In the genomic region with DNA sequence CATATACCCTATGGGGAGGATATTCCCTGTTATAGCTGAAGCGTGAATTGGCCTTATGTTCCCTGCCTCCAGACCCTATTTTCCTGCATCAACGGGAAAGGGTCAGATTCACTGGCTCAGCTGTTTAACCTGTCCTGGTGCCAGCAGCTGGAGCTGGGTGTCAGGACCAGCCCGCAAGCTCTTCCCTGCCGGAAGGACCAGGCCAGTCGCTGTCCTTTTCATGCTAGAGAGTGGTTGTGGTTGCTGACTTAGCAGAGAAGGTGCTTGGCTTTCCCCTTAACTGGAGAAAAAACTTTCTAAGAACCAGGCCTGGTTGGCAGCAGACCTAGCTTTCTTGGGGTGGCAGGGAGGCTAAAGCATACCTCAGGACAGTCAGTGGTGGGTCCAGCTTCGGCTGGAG, we compare ENCODE assay signal across 15 cellular contexts. TPM values are rescaled to one million over a fixed set of nuclear protein-coding genes. Genes with fewer than 3 reads are reported as not detected.
DNase-seq lines count a peak whose midpoint lies in the region; ATAC-seq and TF ChIP-seq lines count a peak whose summit lies in the region.
"Had no signal": no experiment of that assay in that cellular context is flagged by ENCODE, and none has a peak within 500 bp of the region (broad histone marks: within the 10 kb centered on the region; RNA-seq: fewer than 3 reads in every experiment).

No MANE protein-coding gene starts in this region.

- H3K4me3 ChIP-seq in DND-41 (ENCODE audit: low read depth in 1 of 2, low read length in 2 of 2) (no peak overlapping the region), OCI-LY3 (ENCODE audit: low read length) (no peak overlapping the region), psoas muscle (no peak overlapping the region)
- no peak overlapping the region for H3K4me3 ChIP-seq in effector memory CD4-positive, alpha-beta T cell (ENCODE audit: insufficient read depth, low read depth, low read length, poor library complexity, severe bottlenecking)

- H3K4me3 Mint-ChIP-seq in dendritic cell treated with granulocyte-macrophage colony-stimulating factor and Interleukin-4, amounts not matched to agents 40 ng/mL and 50 ng/mL, for 4 days: no peak overlapping the region

- H3K79me2 ChIP-seq in DND-41 (ENCODE audit: insufficient read depth, low read length): peaks cover 17% of the 10 kb centered on the region
- H3K79me2 ChIP-seq in OCI-LY3 (ENCODE audit: low read length): peaks cover 14% of the 10 kb centered on the region

- H3K27me3 ChIP-seq in DND-41 (ENCODE audit: insufficient read depth, low read length, poor library complexity) (no peaks in the 10 kb centered on the region), OCI-LY3 (ENCODE audit: low read depth, low read length) (no peaks in the 10 kb centered on the region), psoas muscle (ENCODE audit: insufficient read depth in 3 of 3, low read length in 2 of 3) (no peaks in the 10 kb centered on the region)
- H3K27me3 ChIP-seq in effector memory CD4-positive, alpha-beta T cell (replicated peaks; ENCODE audit: control insufficient read depth, insufficient read depth, low read length, poor library complexity, severe bottlenecking): no peaks in the 10 kb centered on the region
- H3K27me3 ChIP-seq: foreskin keratinocyte had no signal

- H3K27ac ChIP-seq in DND-41 (ENCODE audit: low read length): peak overlapping the region; percentile 26
- peak overlapping the region; percentile 9; the same call in 1 of the 2 replicates for H3K27ac ChIP-seq in OCI-LY3 (ENCODE audit: low read length)
- peak overlapping the region; percentile 74 for H3K27ac ChIP-seq in psoas muscle
- H3K27ac ChIP-seq in effector memory CD4-positive, alpha-beta T cell (ENCODE audit: insufficient read depth, low read length, poor library complexity, severe bottlenecking): no peak overlapping the region
- H3K27ac ChIP-seq: foreskin keratinocyte had no signal

- no peak for TF ChIP-seq CTCF in DND-41 (IDR thresholded peaks at IDR 0.05; ENCODE audit: borderline replicate concordance, extremely low read depth, low read length, poor library complexity, severe bottlenecking)
- TF ChIP-seq CTCF in OCI-LY3 (IDR thresholded peaks at IDR 0.05; ENCODE audit: low read depth, low read length): no peak
- no peak for TF ChIP-seq CTCF in psoas muscle (IDR thresholded peaks at IDR 0.05)

- 33 to 53% (median 43%) methylated on average over 6 of the region's 6 CpGs for WGBS in psoas muscle, 3 donors

- H3K4me1 ChIP-seq in DND-41 (ENCODE audit: insufficient read depth, low read length): peaks cover 17% of the 10 kb centered on the region
- H3K4me1 ChIP-seq in OCI-LY3 (ENCODE audit: low read length): peaks cover 14% of the 10 kb centered on the region
- H3K4me1 ChIP-seq in psoas muscle: peaks cover 28% of the 10 kb centered on the region
- peaks cover 7% of the 10 kb centered on the region for H3K4me1 ChIP-seq in effector memory CD4-positive, alpha-beta T cell (ENCODE audit: control insufficient read depth, insufficient read depth, low read length, poor library complexity, severe bottlenecking)
- H3K4me1 ChIP-seq: foreskin keratinocyte had no signal

- H4K20me1 ChIP-seq in DND-41 (ENCODE audit: insufficient read depth, low read length): no peaks in the 10 kb centered on the region
- no peaks in the 10 kb centered on the region for H4K20me1 ChIP-seq in OCI-LY3 (ENCODE audit: insufficient read depth, low read length)

- H3K9me3 Mint-ChIP-seq in dendritic cell treated with granulocyte-macrophage colony-stimulating factor and Interleukin-4, amounts not matched to agents 40 ng/mL and 50 ng/mL, for 4 days: no peaks in the 10 kb centered on the region
- H3K9me3 Mint-ChIP-seq: neural crest cell had no signal

- peaks cover 76% of the 10 kb centered on the region for H3K4me1 Mint-ChIP-seq in dendritic cell treated with granulocyte-macrophage colony-stimulating factor and Interleukin-4, amounts not matched to agents 40 ng/mL and 50 ng/mL, for 4 days (ENCODE audit: low read depth)

- H2AFZ ChIP-seq in DND-41 (ENCODE audit: low read depth, low read length) (no peak overlapping the region), OCI-LY3 (ENCODE audit: low read depth, low read length) (no peak overlapping the region)

- H3K27me3 Mint-ChIP-seq in dendritic cell treated with granulocyte-macrophage colony-stimulating factor and Interleukin-4, amounts not matched to agents 40 ng/mL and 50 ng/mL, for 4 days: no peaks in the 10 kb centered on the region

- H3K4me2 ChIP-seq in DND-41 (ENCODE audit: insufficient read depth, low read length) (no peak overlapping the region), OCI-LY3 (ENCODE audit: low read length) (no peak overlapping the region)

- H3K9me3 ChIP-seq in DND-41 (ENCODE audit: insufficient read depth, low read length, severe bottlenecking): no peaks in the 10 kb centered on the region
- H3K9me3 ChIP-seq in OCI-LY3 (ENCODE audit: insufficient read depth, low read length): peaks cover 9% of the 10 kb centered on the region
- H3K9me3 ChIP-seq in psoas muscle: no peaks in the 10 kb centered on the region
- no peaks in the 10 kb centered on the region for H3K9me3 ChIP-seq in effector memory CD4-positive, alpha-beta T cell (ENCODE audit: control insufficient read depth, low read length)

- H3K36me3 ChIP-seq in DND-41 (ENCODE audit: insufficient read depth, low read length) (peaks cover 26% of the 10 kb centered on the region), OCI-LY3 (replicated peaks; ENCODE audit: low read depth, low read length) (peaks cover 15% of the 10 kb centered on the region), psoas muscle (ENCODE audit: insufficient read depth in 1 of 2, low read depth in 1 of 2) (peaks cover 0 to 4% of the 10 kb centered on the region in 2 donors)
- no peaks in the 10 kb centered on the region for H3K36me3 ChIP-seq in effector memory CD4-positive, alpha-beta T cell (ENCODE audit: control insufficient read depth, insufficient read depth, low read length)

- peaks cover 22% of the 10 kb centered on the region for H3K36me3 Mint-ChIP-seq in dendritic cell treated with granulocyte-macrophage colony-stimulating factor and Interleukin-4, amounts not matched to agents 40 ng/mL and 50 ng/mL, for 4 days (ENCODE audit: low read depth)

- ATAC-seq in DND-41 (ENCODE audit: insufficient read depth, low read depth) (no peak), psoas muscle (peak; percentile 15 to 64 (median 30)), HG03280 (IDR thresholded peaks at IDR 0.05; ENCODE audit: unreplicated experiment) (no peak)
- ATAC-seq: activated CD4-positive, CD25-positive, alpha-beta regulatory T cell treated with anti-CD3 and anti-CD28 coated beads, Interleukin-2, amount 50 U/mL, for 24 hours; foreskin keratinocyte; Panc1 had no signal

- H3K9ac ChIP-seq in DND-41 (ENCODE audit: low read depth, low read length) (no peak overlapping the region), OCI-LY3 (ENCODE audit: low read length) (no peak overlapping the region)

- DNase-seq in DND-41 (no peak), psoas muscle (no peak), DMS 273 (lab: John Stamatoyannopoulos, UW; ENCODE audit: unreplicated experiment) (no peak)
- DNase-seq in effector memory CD4-positive, alpha-beta T cell: no peak
- DNase-seq: cerebellar nuclear complex, foreskin keratinocyte, NCI-H1436 treated with DMSO at 0.1 percent for 48 hours, NCI-H510A, T-helper 1 cell had no signal

- peak overlapping the region; percentile 99 for H3K27ac Mint-ChIP-seq in dendritic cell treated with granulocyte-macrophage colony-stimulating factor and Interleukin-4, amounts not matched to agents 40 ng/mL and 50 ng/mL, for 4 days

- intact Hi-C loops in dendritic cell treated with granulocyte-macrophage colony-stimulating factor and Interleukin-4, amounts not matched to agents 40 ng/mL and 50 ng/mL, for 4 days (cut with micrococcal nuclease): no loop called here
- intact Hi-C loops in psoas muscle (cut with DNase I): no loop called here

RNA-seq across cellular contexts. Expression of a gene that starts 5.2 kb away (rescaled TPM):
- total RNA-seq in psoas muscle: 10 to 100 TPM; 36.3 to 47.0 (median 43.6) TPM
- polyA plus RNA-seq in psoas muscle: 10 to 100 TPM; 21.0 to 24.1 (median 23.8) TPM

RNA-seq across cellular contexts. Expression of a gene that starts 27.2 kb away (rescaled TPM):
- total RNA-seq in psoas muscle: 1 to 10 TPM; 2.8 to 7.7 (median 5.5) TPM
- polyA plus RNA-seq in psoas muscle: 1 to 10 TPM; 2.2 to 7.8 (median 3.9) TPM

Comparison
In these comparisons a context has a peak if more than half of its experiments do, and no peak if none do; other contexts are left out.
1. ATAC-seq: peak in psoas muscle (4 of 4); none in DND-41 (single experiment) and HG03280 (single experiment).